In the genomic region with DNA sequence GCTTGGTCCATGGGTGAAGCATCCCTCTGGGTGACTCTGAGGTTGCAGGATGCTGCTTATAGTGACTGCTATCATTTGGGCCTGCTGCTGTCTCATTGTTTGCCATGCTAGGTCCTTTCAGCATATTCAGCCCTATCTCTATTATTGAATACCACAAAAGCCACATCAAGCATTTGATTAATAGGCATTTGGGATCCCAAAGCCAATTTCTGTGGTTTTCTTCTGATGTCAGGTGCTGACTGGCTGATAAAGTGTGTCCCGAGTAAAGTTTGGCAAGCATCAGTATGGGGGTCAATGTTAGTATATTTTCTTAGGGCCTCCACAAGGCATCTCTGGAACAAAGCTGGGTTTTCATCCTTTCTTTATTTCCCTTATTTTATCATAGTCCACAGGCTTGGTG, we compare ENCODE assay signal across 28 cellular contexts.
"Had no signal": no experiment of that assay in that cellular context is flagged by ENCODE, and none has a peak within 500 bp of the region (broad histone marks: within the 10 kb centered on the region; RNA-seq: fewer than 3 reads in every experiment).

No MANE protein-coding gene starts in this region.

- H3K9me3 Mint-ChIP-seq: natural killer cell; nephron; neural progenitor cell; stimulated activated naive CD8-positive, alpha-beta T cell treated with anti-CD3 and anti-CD28 coated beads, Interleukin-15, Interleukin-2, amounts not matched to agents 100 ng/mL and 50 ng/mL, for 24 hours had no signal

- H2AFZ ChIP-seq: neural progenitor cell, parathyroid adenoma had no signal

- H3K27me3 Mint-ChIP-seq: progenitor cell of endocrine pancreas; stimulated activated naive B cell treated with anti-CD40 and anti-IgM and Interleukin-4, amounts not matched to agents 10 μg/mL and 1 μg/mL and 100 μg/mL, for 72 hours; stimulated activated naive CD8-positive, alpha-beta T cell treated with anti-CD3 and anti-CD28 coated beads, Interleukin-15, Interleukin-2, amounts not matched to agents 100 ng/mL and 50 ng/mL, for 24 hours had no signal

- H3K36me3 ChIP-seq: ovary, right lobe of liver, stomach, thoracic aorta, thyroid gland, upper lobe of left lung, vagina had no signal

- H3K4me3 Mint-ChIP-seq: natural killer cell; nephron; neural progenitor cell; stimulated activated effector memory CD8-positive, alpha-beta T cell treated with anti-CD3 and anti-CD28 coated beads, Interleukin-12 subunit alpha, Interleukin-12 subunit beta, amount 100 ng/mL, for 72 hours; stimulated activated naive B cell treated with anti-CD40 and anti-IgM and Interleukin-4, amounts not matched to agents 10 μg/mL and 1 μg/mL and 100 μg/mL, for 72 hours; stimulated activated naive CD8-positive, alpha-beta T cell treated with anti-CD3 and anti-CD28 coated beads, Interleukin-15, Interleukin-2, amounts not matched to agents 100 ng/mL and 50 ng/mL, for 24 hours had no signal

- H3K27ac ChIP-seq: neural progenitor cell, ovary, parathyroid adenoma, psoas muscle, right lobe of liver, sigmoid colon, stomach, thoracic aorta, thyroid gland, tibial nerve, upper lobe of left lung, vagina had no signal

- ATAC-seq: natural killer cell; psoas muscle; right cardiac atrium; right lobe of liver; stimulated activated effector memory CD8-positive, alpha-beta T cell treated with anti-CD3 and anti-CD28 coated beads, Interleukin-12 subunit alpha, Interleukin-12 subunit beta, amount 100 ng/mL, for 72 hours; stimulated activated naive B cell treated with anti-CD40 and anti-IgM and Interleukin-4, amounts not matched to agents 10 μg/mL and 1 μg/mL and 100 μg/mL, for 72 hours had no signal

- FAIRE-seq: small intestine, urothelium cell line had no signal

- H3K27ac Mint-ChIP-seq: natural killer cell; nephron; neural progenitor cell; progenitor cell of endocrine pancreas; stimulated activated effector memory CD8-positive, alpha-beta T cell treated with anti-CD3 and anti-CD28 coated beads, Interleukin-12 subunit alpha, Interleukin-12 subunit beta, amount 100 ng/mL, for 72 hours; stimulated activated naive B cell treated with anti-CD40 and anti-IgM and Interleukin-4, amounts not matched to agents 10 μg/mL and 1 μg/mL and 100 μg/mL, for 72 hours; stimulated activated naive CD8-positive, alpha-beta T cell treated with anti-CD3 and anti-CD28 coated beads, Interleukin-15, Interleukin-2, amounts not matched to agents 100 ng/mL and 50 ng/mL, for 24 hours had no signal

- H3K79me2 ChIP-seq: parathyroid adenoma had no signal

- H3K27me3 ChIP-seq: neural progenitor cell, ovary, right lobe of liver, sigmoid colon, stomach, thyroid gland, tibial nerve, upper lobe of left lung, vagina had no signal

- H3K4me1 Mint-ChIP-seq: natural killer cell; neural progenitor cell; stimulated activated effector memory CD8-positive, alpha-beta T cell treated with anti-CD3 and anti-CD28 coated beads, Interleukin-12 subunit alpha, Interleukin-12 subunit beta, amount 100 ng/mL, for 72 hours had no signal

- H3K4me3 ChIP-seq: neural progenitor cell, ovary, psoas muscle, right lobe of liver, sigmoid colon, stomach, thoracic aorta, thyroid gland, tibial nerve, upper lobe of left lung, vagina had no signal

- H3K36me3 Mint-ChIP-seq: natural killer cell; stimulated activated effector memory CD8-positive, alpha-beta T cell treated with anti-CD3 and anti-CD28 coated beads, Interleukin-12 subunit alpha, Interleukin-12 subunit beta, amount 100 ng/mL, for 72 hours had no signal

- H3K4me1 ChIP-seq: neural progenitor cell, parathyroid adenoma, right lobe of liver, sigmoid colon, stomach, thyroid gland, tibial nerve, upper lobe of left lung, vagina had no signal

- H3K4me2 ChIP-seq: neural progenitor cell had no signal

- H3K9ac ChIP-seq: neural progenitor cell, parathyroid adenoma had no signal

- DNase-seq: natural killer cell; occipital lobe; ovary; psoas muscle; right cardiac atrium; right lobe of liver; sigmoid colon; small intestine; stimulated activated CD4-positive, alpha-beta T cell treated with anti-CD3 and anti-CD28 coated beads, Interleukin-15, amount 100 ng/mL, for 24 hours; stimulated activated CD4-positive, alpha-beta T cell treated with anti-CD3 and anti-CD28 coated beads, Interleukin-2, amount 100 ng/mL, for 24 hours; stimulated activated CD4-positive, alpha-beta T cell treated with anti-CD3 and anti-CD28 coated beads, Interleukin-2, amount 100 ng/mL, for 48 hours; stimulated activated CD4-positive, alpha-beta T cell treated with anti-CD3 and anti-CD28 coated beads, Interleukin-4, amount 100 ng/mL, for 24 hours; stimulated activated naive B cell treated with anti-CD40 and anti-IgM and Interleukin-4, amounts not matched to agents 10 μg/mL and 1 μg/mL and 100 μg/mL, for 72 hours; stimulated activated naive CD4-positive, alpha-beta T cell treated with Interleukin-2 at 50 U/mL for 16 hours; stomach; thyroid gland; trophoblast cell; upper lobe of left lung had no signal

- H3K9me3 ChIP-seq: ovary, psoas muscle, right lobe of liver, stomach, thoracic aorta, thyroid gland, tibial nerve, upper lobe of left lung, vagina had no signal
